ENCODE assay signal across 8 cellular contexts in genomic region chr19:58380037-58380735, GRCh38. TPM values are rescaled to one million over a fixed set of nuclear protein-coding genes. Genes with fewer than 3 reads are reported as not detected.
DNase-seq lines count a peak whose midpoint lies in the region; ATAC-seq and TF ChIP-seq lines count a peak whose summit lies in the region.

No MANE protein-coding gene starts in this region.

- no peaks in the 10 kb centered on the region for H3K27me3 ChIP-seq in iPS-18a (ENCODE audit: control insufficient read depth, insufficient read depth, low read length)
- H3K27me3 ChIP-seq in stomach = no peaks in the 10 kb centered on the region

- peak overlapping the region; percentile 93 for H3K27ac Mint-ChIP-seq in activated CD8-positive, alpha-beta memory T cell treated with anti-CD3 and anti-CD28 coated beads, Interleukin-2, amount 10 ng/mL, durations not matched to agents 7 days and 5 days
- H3K27ac Mint-ChIP-seq in activated CD8-positive, alpha-beta T cell treated with anti-CD3 and anti-CD28 coated beads, Interleukin-2, amount 10 ng/mL, durations not matched to agents 7 days and 5 days = peak overlapping the region; percentile 94

- TF ChIP-seq EP300 in stomach (IDR thresholded peaks at IDR 0.05) = no peak

- peak overlapping the region; percentile 47 for H3K9ac ChIP-seq in iPS-18a (ENCODE audit: low read length)

- peaks cover 27% of the 10 kb centered on the region for H3K4me1 Mint-ChIP-seq in activated CD8-positive, alpha-beta memory T cell treated with anti-CD3 and anti-CD28 coated beads, Interleukin-2, amount 10 ng/mL, durations not matched to agents 7 days and 5 days
- peaks cover 32% of the 10 kb centered on the region for H3K4me1 Mint-ChIP-seq in activated CD8-positive, alpha-beta T cell treated with anti-CD3 and anti-CD28 coated beads, Interleukin-2, amount 10 ng/mL, durations not matched to agents 7 days and 5 days (ENCODE audit: low read depth)

- peak; percentile 0 for ATAC-seq in activated CD8-positive, alpha-beta memory T cell treated with anti-CD3 and anti-CD28 coated beads, Interleukin-2, amount 10 ng/mL, durations not matched to agents 7 days and 5 days
- no peak for ATAC-seq in activated CD8-positive, alpha-beta T cell treated with anti-CD3 and anti-CD28 coated beads, Interleukin-2, amount 10 ng/mL, durations not matched to agents 7 days and 5 days
- ATAC-seq in HG03139 (IDR thresholded peaks at IDR 0.05; ENCODE audit: unreplicated experiment) = no peak

- H3K4me1 ChIP-seq in iPS-18a (ENCODE audit: control insufficient read depth, low read depth, low read length) (no peaks in the 10 kb centered on the region), stomach (peaks cover 19 to 33% (median 29%) of the 10 kb centered on the region in 4 donors)

- DNase-seq in activated CD8-positive, alpha-beta memory T cell treated with anti-CD3 and anti-CD28 coated beads, Interleukin-2, amount 10 ng/mL, durations not matched to agents 7 days and 5 days = no peak
- DNase-seq in activated CD8-positive, alpha-beta memory T cell treated with anti-CD3 and anti-CD28 coated beads, Interleukin-2, amount 50 U/mL, for 4 hours = no peak
- DNase-seq in activated CD8-positive, alpha-beta T cell treated with anti-CD3 and anti-CD28 coated beads, Interleukin-2, amount 10 ng/mL, durations not matched to agents 7 days and 5 days = no peak
- DNase-seq in stomach (no peak), kidney glomerular epithelial cell (lab: John Stamatoyannopoulos, UW) (no peak)
- no peak for DNase-seq in NK-92 treated with Interleukin-12 subunit alpha and Interleukin-12 subunit beta, amount 100 ng/mL, for 24 hours (lab: John Stamatoyannopoulos, UW)

- H3K27ac ChIP-seq in iPS-18a (ENCODE audit: low read length) (no peak overlapping the region), stomach (peak overlapping the region; percentile 94 to 99 (median 97))

- H3K4me3 Mint-ChIP-seq in activated CD8-positive, alpha-beta memory T cell treated with anti-CD3 and anti-CD28 coated beads, Interleukin-2, amount 10 ng/mL, durations not matched to agents 7 days and 5 days = peak overlapping the region; percentile 93
- H3K4me3 Mint-ChIP-seq in activated CD8-positive, alpha-beta T cell treated with anti-CD3 and anti-CD28 coated beads, Interleukin-2, amount 10 ng/mL, durations not matched to agents 7 days and 5 days = peak overlapping the region; percentile 82

- H3K9me3 ChIP-seq in iPS-18a (ENCODE audit: control insufficient read depth, low read depth, low read length) (no peaks in the 10 kb centered on the region), stomach (no peaks in the 10 kb centered on the region)

- POLR2A ChIA-PET in activated CD8-positive, alpha-beta T cell treated with anti-CD3 and anti-CD28 coated beads, Interleukin-2, amount 10 ng/mL, durations not matched to agents 7 days and 5 days (lab: Charles Lee) = interaction anchor here (0.9 to 1.5 kb wide), 3 partner anchors 16 to 33 kb away, joined by 4 to 15 read pairs (median 4); partner anchors contain the start of gene ZNF497

- 3 to 8% (median 4%) methylated on average over 24 to 30 of the region's 30 CpGs for WGBS in stomach, 5 donors

- H3K36me3 ChIP-seq in iPS-18a (ENCODE audit: control insufficient read depth, low read depth, low read length) = no peaks in the 10 kb centered on the region
- no peaks in the 10 kb centered on the region for H3K36me3 ChIP-seq in stomach

- TF ChIP-seq POLR2A in stomach (IDR thresholded peaks at IDR 0.05) = no peak

- intact Hi-C loops in stomach (cut with DNase I; ENCODE audit: low total_unique reads) = no loop called here

- TF ChIP-seq CTCF in stomach (IDR thresholded peaks at IDR 0.05) = no peak

- CTCF ChIA-PET in activated CD8-positive, alpha-beta memory T cell treated with anti-CD3 and anti-CD28 coated beads, Interleukin-2, amount 10 ng/mL, durations not matched to agents 7 days and 5 days (lab: Charles Lee) = interaction anchor here (0.9 to 1.0 kb wide), 2 partner anchors 17 to 140 kb away, joined by 3 to 6 read pairs; partner anchors contain the start of genes ZBTB45 and ZNF497
- CTCF ChIA-PET in activated CD8-positive, alpha-beta T cell treated with anti-CD3 and anti-CD28 coated beads, Interleukin-2, amount 10 ng/mL, durations not matched to agents 7 days and 5 days (lab: Charles Lee) = interaction anchor here (0.5 to 0.8 kb wide), 2 partner anchors 8 to 17 kb away, joined by 3 read pairs; partner anchors contain the start of gene ZNF497

- H3K4me3 ChIP-seq in iPS-18a (ENCODE audit: low read length) (peak overlapping the region; percentile 65), stomach (peak overlapping the region; percentile 75 to 96 (median 90))

- H3K36me3 Mint-ChIP-seq in activated CD8-positive, alpha-beta memory T cell treated with anti-CD3 and anti-CD28 coated beads, Interleukin-2, amount 10 ng/mL, durations not matched to agents 7 days and 5 days = no peaks in the 10 kb centered on the region
- no peaks in the 10 kb centered on the region for H3K36me3 Mint-ChIP-seq in activated CD8-positive, alpha-beta T cell treated with anti-CD3 and anti-CD28 coated beads, Interleukin-2, amount 10 ng/mL, durations not matched to agents 7 days and 5 days (ENCODE audit: low read depth)

- H3K27me3 Mint-ChIP-seq in activated CD8-positive, alpha-beta memory T cell treated with anti-CD3 and anti-CD28 coated beads, Interleukin-2, amount 10 ng/mL, durations not matched to agents 7 days and 5 days = no peaks in the 10 kb centered on the region
- no peaks in the 10 kb centered on the region for H3K27me3 Mint-ChIP-seq in activated CD8-positive, alpha-beta T cell treated with anti-CD3 and anti-CD28 coated beads, Interleukin-2, amount 10 ng/mL, durations not matched to agents 7 days and 5 days (ENCODE audit: low read depth)

- H3K9me3 Mint-ChIP-seq in activated CD8-positive, alpha-beta memory T cell treated with anti-CD3 and anti-CD28 coated beads, Interleukin-2, amount 10 ng/mL, durations not matched to agents 7 days and 5 days (ENCODE audit: low read depth) = no peaks in the 10 kb centered on the region
- no peaks in the 10 kb centered on the region for H3K9me3 Mint-ChIP-seq in activated CD8-positive, alpha-beta T cell treated with anti-CD3 and anti-CD28 coated beads, Interleukin-2, amount 10 ng/mL, durations not matched to agents 7 days and 5 days (ENCODE audit: insufficient read depth)

RNA-seq across cellular contexts. Expression of gene ZNF837, which starts 0.6 kb away (rescaled TPM):
- total RNA-seq in activated CD8-positive, alpha-beta memory T cell treated with anti-CD3 and anti-CD28 coated beads, Interleukin-2, amount 10 ng/mL, durations not matched to agents 7 days and 5 days = 1 to 10 TPM in 1 of 2 experiments, under 1 TPM in 1; 0.98 to 1.2 TPM
- total RNA-seq in activated CD8-positive, alpha-beta T cell treated with anti-CD3 and anti-CD28 coated beads, Interleukin-2, amount 10 ng/mL, durations not matched to agents 7 days and 5 days = 1 to 10 TPM; 1.3 to 1.5 TPM
- total RNA-seq in stomach = 1 to 10 TPM in 4 of 5 donors, not detected in 1; 1.8 to 8.5 (median 2.3) TPM
- polyA plus RNA-seq in stomach = 1 to 10 TPM; 2.3 to 3.0 (median 2.4) TPM

RNA-seq across cellular contexts. Expression of gene RPS5, which starts 6.9 kb away (rescaled TPM):
- total RNA-seq in activated CD8-positive, alpha-beta memory T cell treated with anti-CD3 and anti-CD28 coated beads, Interleukin-2, amount 10 ng/mL, durations not matched to agents 7 days and 5 days = 1,000 to 10,000 TPM in 1 of 2 experiments, 100 to 1,000 TPM in 1; 914 to 1,022 TPM
- total RNA-seq in activated CD8-positive, alpha-beta T cell treated with anti-CD3 and anti-CD28 coated beads, Interleukin-2, amount 10 ng/mL, durations not matched to agents 7 days and 5 days = 1,000 to 10,000 TPM; 1,111 to 1,173 TPM
- total RNA-seq in stomach = 1,000 to 10,000 TPM in 3 of 5 donors, 100 to 1,000 TPM in 2; 801 to 1,605 (median 1,501) TPM
- polyA plus RNA-seq in stomach = 1,000 to 10,000 TPM; 1,495 to 2,322 (median 1,503) TPM

RNA-seq across cellular contexts. Expression of gene RNF225, which starts 15.3 kb away (rescaled TPM):
- total RNA-seq in activated CD8-positive, alpha-beta memory T cell treated with anti-CD3 and anti-CD28 coated beads, Interleukin-2, amount 10 ng/mL, durations not matched to agents 7 days and 5 days = under 1 TPM; 0.61 to 0.70 TPM
- total RNA-seq in activated CD8-positive, alpha-beta T cell treated with anti-CD3 and anti-CD28 coated beads, Interleukin-2, amount 10 ng/mL, durations not matched to agents 7 days and 5 days = under 1 TPM; 0.84 to 0.99 TPM
- total RNA-seq in stomach = not detected
- polyA plus RNA-seq in stomach = under 1 TPM in 1 of 3 donors, not detected in 2; 0.13 TPM

RNA-seq across cellular contexts. Expression of gene ZNF497, which starts 17.6 kb away (rescaled TPM):
- total RNA-seq in activated CD8-positive, alpha-beta memory T cell treated with anti-CD3 and anti-CD28 coated beads, Interleukin-2, amount 10 ng/mL, durations not matched to agents 7 days and 5 days = under 1 TPM; 0.87 to 0.91 TPM
- 1 to 10 TPM; 1.5 to 1.7 TPM for total RNA-seq in activated CD8-positive, alpha-beta T cell treated with anti-CD3 and anti-CD28 coated beads, Interleukin-2, amount 10 ng/mL, durations not matched to agents 7 days and 5 days
- total RNA-seq in stomach = 10 to 100 TPM in 1 of 5 donors, 1 to 10 TPM in 2, under 1 TPM in 1, not detected in 1; 0.14 to 12.3 (median 3.2) TPM
- polyA plus RNA-seq in stomach = 1 to 10 TPM in 1 of 3 donors, under 1 TPM in 2; 0.12 to 1.0 (median 0.46) TPM

RNA-seq across cellular contexts. Expression of gene A1BG, which starts 26.9 kb away (rescaled TPM):
- total RNA-seq in activated CD8-positive, alpha-beta memory T cell treated with anti-CD3 and anti-CD28 coated beads, Interleukin-2, amount 10 ng/mL, durations not matched to agents 7 days and 5 days = 10 to 100 TPM; 12.2 to 12.8 TPM
- total RNA-seq in activated CD8-positive, alpha-beta T cell treated with anti-CD3 and anti-CD28 coated beads, Interleukin-2, amount 10 ng/mL, durations not matched to agents 7 days and 5 days = 10 to 100 TPM; 14.9 to 17.5 TPM
- total RNA-seq in stomach = 10 to 100 TPM in 1 of 5 donors, 1 to 10 TPM in 2, not detected in 2; 1.1 to 30.9 (median 1.7) TPM
- 10 to 100 TPM; 19.7 to 61.7 (median 33.8) TPM for polyA plus RNA-seq in stomach
